ENCODE assay signal across 8 cellular contexts in genomic region chrX:24026403-24026801, GRCh38. TPM values are rescaled to one million over a fixed set of nuclear protein-coding genes. Genes with fewer than 3 reads are reported as not detected.
DNase-seq lines count a peak whose midpoint lies in the region; ATAC-seq, FAIRE-seq and TF ChIP-seq lines count a peak whose summit lies in the region.

No MANE protein-coding gene starts in this region.

- peaks cover 34% of the 10 kb centered on the region for H3K79me2 ChIP-seq in HCT116 (ENCODE audit: insufficient read depth, low read length)
- peaks cover 34% of the 10 kb centered on the region for H3K79me2 ChIP-seq in astrocyte (ENCODE audit: insufficient read depth, low read length)

- H3K27me3 ChIP-seq in AG04450 (ENCODE audit: control insufficient read depth, insufficient read depth, low read length), result no peaks in the 10 kb centered on the region
- H3K27me3 ChIP-seq in HCT116 (ENCODE audit: insufficient read depth, low read length), result no peaks in the 10 kb centered on the region
- H3K27me3 ChIP-seq in astrocyte (ENCODE audit: insufficient read depth, low read length), result no peaks in the 10 kb centered on the region
- no peaks in the 10 kb centered on the region for H3K27me3 ChIP-seq in liver (ENCODE audit: control insufficient read depth in 4 of 4, insufficient read depth in 4 of 4, low read length in 3 of 4)
- no peaks in the 10 kb centered on the region for H3K27me3 ChIP-seq in upper lobe of left lung

- peak overlapping the region; percentile 85 for H3K4me3 Mint-ChIP-seq in astrocyte (ENCODE audit: unreplicated experiment)

- no peak for TF ChIP-seq RAD21 in HCT116 (IDR thresholded peaks at IDR 0.05; ENCODE audit: low read depth)
- no peak for TF ChIP-seq RAD21 in liver (IDR thresholded peaks at IDR 0.05)

- H3K9me3 ChIP-seq in AG04450 (ENCODE audit: control insufficient read depth, insufficient read depth, low read length) (no peaks in the 10 kb centered on the region), HCT116 (ENCODE audit: control insufficient read depth in 1 of 2, insufficient read depth in 1 of 2, low read depth in 1 of 2, low read length in 2 of 2) (no peaks in the 10 kb centered on the region), astrocyte (ENCODE audit: insufficient read depth, low read depth, low read length) (no peaks in the 10 kb centered on the region), liver (ENCODE audit: control insufficient read depth in 4 of 4, low read length in 3 of 4) (no peaks in the 10 kb centered on the region), upper lobe of left lung (peaks cover 0 to 4% (median 0%) of the 10 kb centered on the region in 4 donors)

- H3K36me3 Mint-ChIP-seq in astrocyte (ENCODE audit: low read depth, unreplicated experiment), result no peaks in the 10 kb centered on the region

- H3K9me3 Mint-ChIP-seq in astrocyte (ENCODE audit: unreplicated experiment), result no peaks in the 10 kb centered on the region

- ATAC-seq in HCT116 (no peak), upper lobe of left lung (ENCODE audit: low FRiP score in 2 of 2) (no peak), GM18861 (IDR thresholded peaks at IDR 0.05; ENCODE audit: unreplicated experiment) (no peak)

- intact Hi-C loops in HCT116 (cut with micrococcal nuclease), result no loop called here

- TF ChIP-seq EP300 in upper lobe of left lung (IDR thresholded peaks at IDR 0.05), result no peak

- H3K36me3 ChIP-seq in HCT116 (ENCODE audit: control insufficient read depth in 1 of 2, insufficient read depth in 2 of 2, low read length in 2 of 2) (no peaks in the 10 kb centered on the region; a peak in 1 of 4 replicates), astrocyte (ENCODE audit: insufficient read depth, low read length) (no peaks in the 10 kb centered on the region), liver (ENCODE audit: control insufficient read depth in 4 of 4, insufficient read depth in 3 of 4, low read depth in 1 of 4, low read length in 3 of 4) (peaks cover 0 to 2% (median 0%) of the 10 kb centered on the region in 4 donors), upper lobe of left lung (no peaks in the 10 kb centered on the region)

- BruUV-seq in HCT116 (replicated peaks; lab: Mats Ljungman, UMichigan), result no TSS peak

- H3K27ac Mint-ChIP-seq in astrocyte (ENCODE audit: unreplicated experiment), result peak overlapping the region; percentile 97

- H3K9me2 ChIP-seq in HCT116 (ENCODE audit: insufficient read depth), result no peaks in the 10 kb centered on the region

- H3K4me1 Mint-ChIP-seq in astrocyte (ENCODE audit: low read depth, unreplicated experiment), result peaks cover 3% of the 10 kb centered on the region

- H3K4me2 ChIP-seq in HCT116 (ENCODE audit: low read length) (peak overlapping the region; percentile 87), astrocyte (ENCODE audit: low read length) (peak overlapping the region; percentile 94)

- POLR2A ChIA-PET in AG04450 (lab: Yijun Ruan, JAX), result interaction anchor here (0.5 to 2.3 kb wide), 5 partner anchors 10 to 236 kb away, joined by 3 to 21 read pairs (median 8); partner anchors contain the start of gene EIF2S3
- POLR2A ChIA-PET in HCT116 (lab: Charles Lee), result interaction anchor here (2.6 kb wide), 1 partner anchor 28 kb away, joined by 13 read pairs; the partner anchor contains the start of gene EIF2S3

- RAD21 ChIA-PET in HCT116 (lab: Charles Lee; ENCODE audit: low non-redundant PET in 1 of 2, low total read pairs in 2 of 2, uncharacterized antibody in 2 of 2, unreplicated experiment in 2 of 2), result no interaction called here

- peak overlapping the region; percentile 75 for H3K4me3 ChIP-seq in AG04450 (ENCODE audit: low read depth, low read length)
- peak overlapping the region; percentile 50 to 59; a peak in 3 of 4 replicates for H3K4me3 ChIP-seq in HCT116 (replicated peaks in 1 of 2; ENCODE audit: low read depth in 1 of 2, low read length in 2 of 2)
- peak overlapping the region; percentile 83 for H3K4me3 ChIP-seq in astrocyte (ENCODE audit: insufficient read depth, low read depth, low read length)
- H3K4me3 ChIP-seq in liver (ENCODE audit: low read depth in 1 of 3, low read length in 3 of 3), result peak overlapping the region; percentile 53 to 74 (median 56)
- peak overlapping the region in 3 of 4 donors; percentile 55 to 71 (median 68) for H3K4me3 ChIP-seq in upper lobe of left lung

- H3K9ac ChIP-seq in HCT116 (ENCODE audit: low read length) (peak overlapping the region; percentile 71), astrocyte (ENCODE audit: low read length) (peak overlapping the region; percentile 97), liver (ENCODE audit: low read depth in 1 of 2, low read length in 2 of 2) (peak overlapping the region; percentile 25 to 64)

- peak overlapping the region; percentile 95 for H3K27ac ChIP-seq in AG04450 (ENCODE audit: low read depth, low read length)
- H3K27ac ChIP-seq in HCT116 (ENCODE audit: low read depth, low read length), result peak overlapping the region; percentile 80; the same call in 1 of the 2 replicates
- H3K27ac ChIP-seq in astrocyte (ENCODE audit: low read depth, low read length), result peak overlapping the region; percentile 96
- peak overlapping the region; percentile 96 to 97 for H3K27ac ChIP-seq in liver (ENCODE audit: low read depth in 1 of 2, low read length in 2 of 2)
- H3K27ac ChIP-seq in upper lobe of left lung, result peak overlapping the region; percentile 94 to 97 (median 96)

- H3K4me1 ChIP-seq in HCT116 (ENCODE audit: control insufficient read depth in 1 of 2, insufficient read depth in 2 of 2, low read length in 2 of 2) (peaks cover 0 to 15% of the 10 kb centered on the region in 2 experiments; a peak in 2 of 4 replicates), astrocyte (ENCODE audit: insufficient read depth, low read length) (no peaks in the 10 kb centered on the region), liver (ENCODE audit: control insufficient read depth in 4 of 4, insufficient read depth in 4 of 4, low read length in 3 of 4) (no peaks in the 10 kb centered on the region), upper lobe of left lung (peaks cover 0 to 4% (median 0%) of the 10 kb centered on the region in 4 donors)

- DNase-seq in AG04450 (ENCODE audit: low read depth, low spot score) (no peak), HCT116 (ENCODE audit: low read depth, low spot score) (no peak), astrocyte (ENCODE audit: low read depth) (no peak), upper lobe of left lung (no peak), COLO829 (ENCODE audit: low spot score) (no peak)
- no peak for DNase-seq in activated CD4-positive, CD25-positive, alpha-beta regulatory T cell treated with anti-CD3 and anti-CD28 coated beads, Interleukin-2, amount 50 U/mL, for 72 hours

- TF ChIP-seq POLR2A in HCT116 (IDR thresholded peaks at IDR 0.05; ENCODE audit: borderline replicate concordance, extremely low read depth, insufficient read depth, insufficient read length) (no peak), upper lobe of left lung (IDR thresholded peaks at IDR 0.05) (no peak)

- H4K20me1 ChIP-seq in HCT116 (ENCODE audit: insufficient read depth) (no peaks in the 10 kb centered on the region), astrocyte (ENCODE audit: insufficient read depth, low read length) (no peaks in the 10 kb centered on the region)

- 4% methylated on average over 13 of the region's 13 CpGs for WGBS in liver
- 13 to 33% methylated on average over 7 to 13 of the region's 13 CpGs for WGBS in upper lobe of left lung, 2 donors

- no peak for TF ChIP-seq CTCF in AG04450 (IDR thresholded peaks at IDR 0.05; ENCODE audit: low read depth, low read length)
- TF ChIP-seq CTCF in HCT116 (IDR thresholded peaks at IDR 0.05 in 2 of 3, conservative IDR thresholded peaks at IDR 0.05 in 1 of 3; ENCODE audit: borderline replicate concordance in 1 of 3, insufficient read depth in 1 of 3, low read depth in 2 of 3, low read length in 2 of 3), result no peak
- TF ChIP-seq CTCF in astrocyte (IDR thresholded peaks at IDR 0.05; ENCODE audit: insufficient read depth, low read depth, low read length), result no peak
- TF ChIP-seq CTCF in liver (IDR thresholded peaks at IDR 0.05; ENCODE audit: low read depth, low read length, missing input control), result no peak
- no peak for TF ChIP-seq CTCF in upper lobe of left lung (IDR thresholded peaks at IDR 0.05)

- H2AFZ ChIP-seq in HCT116 (ENCODE audit: low read depth, low read length, poor library complexity, severe bottlenecking) (no peak overlapping the region), astrocyte (ENCODE audit: low read depth, low read length) (peak overlapping the region; percentile 71)

- H3K27me3 Mint-ChIP-seq in astrocyte (ENCODE audit: low read depth, unreplicated experiment), result no peaks in the 10 kb centered on the region

- CTCF ChIA-PET in AG04450 (lab: Charles Lee), result interaction anchor here (1.4 to 3.2 kb wide), 3 partner anchors 28 to 125 kb away, joined by 4 to 25 read pairs (median 6); partner anchors contain the start of gene EIF2S3
- CTCF ChIA-PET in HCT116 (lab: Charles Lee), result no interaction called here

- peak; percentile 95 for FAIRE-seq in astrocyte (lab: Jason Lieb, UNC)

TF ChIP-seq in HCT116, 20 proteins besides CTCF, POLR2A, EP300 and RAD21 (continues in another document):
- TF ChIP-seq EGR1 (IDR thresholded peaks at IDR 0.05; ENCODE audit: low read depth), result no peak
- no peak for TF ChIP-seq SIN3A (IDR thresholded peaks at IDR 0.05; ENCODE audit: low read depth)
- TF ChIP-seq CEBPB (IDR thresholded peaks at IDR 0.05; ENCODE audit: low read depth), result no peak

TF ChIP-seq in liver, 16 proteins besides CTCF, POLR2A, EP300 and RAD21 (continues in another document):
- TF ChIP-seq, protein P1, sequence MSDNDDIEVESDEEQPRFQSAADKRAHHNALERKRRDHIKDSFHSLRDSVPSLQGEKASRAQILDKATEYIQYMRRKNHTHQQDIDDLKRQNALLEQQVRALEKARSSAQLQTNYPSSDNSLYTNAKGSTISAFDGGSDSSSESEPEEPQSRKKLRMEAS (IDR thresholded peaks at IDR 0.05), result no peak
- no peak for TF ChIP-seq FOXA1 (IDR thresholded peaks at IDR 0.05)
- peak; percentile 92 for TF ChIP-seq YY1 (IDR thresholded peaks at IDR 0.05)
- TF ChIP-seq, protein P2, sequence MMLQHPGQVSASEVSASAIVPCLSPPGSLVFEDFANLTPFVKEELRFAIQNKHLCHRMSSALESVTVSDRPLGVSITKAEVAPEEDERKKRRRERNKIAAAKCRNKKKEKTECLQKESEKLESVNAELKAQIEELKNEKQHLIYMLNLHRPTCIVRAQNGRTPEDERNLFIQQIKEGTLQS (IDR thresholded peaks at IDR 0.05), result no peak

RNA-seq across cellular contexts. Expression of gene KLHL15, which starts 0.6 kb away (rescaled TPM):
- 4.0 and 6.2 TPM in 2 replicates for polyA plus RNA-seq in AG04450 (2011; rRNA removed)
- 5.8 and 10.1 TPM in 2 replicates for polyA minus RNA-seq in AG04450 (2011; rRNA and poly(A)+ RNA removed)
- total RNA-seq in HCT116 (2021; ENCODE audit: unreplicated experiment), result 10.1 TPM
- polyA plus RNA-seq in HCT116 (2012), result 2.8 and 2.9 TPM in 2 replicates
- 6.5 and 7.5 TPM in 2 replicates for total RNA-seq in astrocyte
- total RNA-seq in liver, result 10 to 100 TPM; 10.1 to 10.6 TPM
- polyA plus RNA-seq in liver, result 1 to 10 TPM; 1.4 to 2.0 TPM
- 10 to 100 TPM in 1 of 6 donors, 1 to 10 TPM in 5; 3.4 to 13.5 (median 5.7) TPM for total RNA-seq in upper lobe of left lung

RNA-seq across cellular contexts. Expression of gene EIF2S3, which starts 28.4 kb away (rescaled TPM):
- 117 and 139 TPM in 2 replicates for polyA plus RNA-seq in AG04450 (2011; rRNA removed)
- 291 and 332 TPM in 2 replicates for polyA minus RNA-seq in AG04450 (2011; rRNA and poly(A)+ RNA removed)
- 273 TPM for total RNA-seq in HCT116 (2021; ENCODE audit: unreplicated experiment)
- 120 and 165 TPM in 2 replicates for polyA plus RNA-seq in HCT116 (2012)
- total RNA-seq in astrocyte, result 203 and 216 TPM in 2 replicates
- 10 to 100 TPM; 62.5 to 98.0 TPM for total RNA-seq in liver
- polyA plus RNA-seq in liver, result 10 to 100 TPM; 24.9 to 32.4 TPM
- total RNA-seq in upper lobe of left lung, result 100 to 1,000 TPM in 3 of 6 donors, 10 to 100 TPM in 3; 65.0 to 161 (median 104) TPM

Comparison
In these comparisons a context has a peak if more than half of its experiments do, and no peak if none do; other contexts are left out.
1. H3K9ac ChIP-seq: peak in every context shown above with its lines; median percentile 97 in astrocyte; 71 in HCT116; 44 in liver.